1 cellular context compared by ENCODE assay signal in genomic region chr7:23247101-23247601, GRCh38.
TF ChIP-seq lines count a peak whose summit lies in the region.

No MANE protein-coding gene starts in this region.

TF ChIP-seq in IMR-90, 13 proteins besides CTCF, POLR2A, EP300 and RAD21 (continued from another document):
- TF ChIP-seq RCOR1 (IDR thresholded peaks at IDR 0.05; ENCODE audit: insufficient replicate concordance, low read length) (no peak), MAFK (IDR thresholded peaks at IDR 0.05; ENCODE audit: low read depth, low read length) (no peak), USF2 (IDR thresholded peaks at IDR 0.05; ENCODE audit: low read depth, low read length) (no peak), NFE2L2 (IDR thresholded peaks at IDR 0.05; ENCODE audit: low read depth, low read length) (no peak), RFX5 (IDR thresholded peaks at IDR 0.05; ENCODE audit: low read depth, low read length) (no peak)
- TF ChIP-seq, protein P1, sequence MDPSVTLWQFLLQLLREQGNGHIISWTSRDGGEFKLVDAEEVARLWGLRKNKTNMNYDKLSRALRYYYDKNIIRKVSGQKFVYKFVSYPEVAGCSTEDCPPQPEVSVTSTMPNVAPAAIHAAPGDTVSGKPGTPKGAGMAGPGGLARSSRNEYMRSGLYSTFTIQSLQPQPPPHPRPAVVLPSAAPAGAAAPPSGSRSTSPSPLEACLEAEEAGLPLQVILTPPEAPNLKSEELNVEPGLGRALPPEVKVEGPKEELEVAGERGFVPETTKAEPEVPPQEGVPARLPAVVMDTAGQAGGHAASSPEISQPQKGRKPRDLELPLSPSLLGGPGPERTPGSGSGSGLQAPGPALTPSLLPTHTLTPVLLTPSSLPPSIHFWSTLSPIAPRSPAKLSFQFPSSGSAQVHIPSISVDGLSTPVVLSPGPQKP (IDR thresholded peaks at IDR 0.05; ENCODE audit: borderline replicate concordance, low read depth, low read length) = no peak
